10 cellular contexts compared by ENCODE assay signal in genomic region chrX:109886122-109886761, GRCh38.
DNase-seq lines count a peak whose midpoint lies in the region; ATAC-seq, FAIRE-seq and TF ChIP-seq lines count a peak whose summit lies in the region.
"Had no signal": no experiment of that assay in that cellular context is flagged by ENCODE, and none has a peak within 500 bp of the region (broad histone marks: within the 10 kb centered on the region; RNA-seq: fewer than 3 reads in every experiment).

No MANE protein-coding gene starts in this region.

- no peak overlapping the region for H3K27ac ChIP-seq in right atrium auricular region
- H3K27ac ChIP-seq: SK-N-MC had no signal

- no peak for ATAC-seq in activated T-cell treated with anti-CD3 and anti-CD28 coated beads, Interleukin-2, amount 50 U/mL, for 72 hours (replicated peaks in 1 of 2)
- no peak for ATAC-seq in HG03175 (IDR thresholded peaks at IDR 0.05; ENCODE audit: unreplicated experiment)

- intact Hi-C loops in CD14-positive monocyte (cut with micrococcal nuclease): loop anchor here (5.0 to 10.0 kb wide), 3 partner anchors 44 to 181 kb away; no protein-coding TSS in a partner anchor

- H3K4me1 Mint-ChIP-seq in CD14-positive monocyte: peaks cover 52% of the 10 kb centered on the region
- H3K4me1 Mint-ChIP-seq in activated T-cell treated with anti-CD3 and anti-CD28 coated beads, Interleukin-2, amount 50 U/mL, for 72 hours (ENCODE audit: low read depth): no peaks in the 10 kb centered on the region

- peak overlapping the region in 1 of 2 donors; percentile 28 for H3K4me3 Mint-ChIP-seq in CD14-positive monocyte
- H3K4me3 Mint-ChIP-seq in activated T-cell treated with anti-CD3 and anti-CD28 coated beads, Interleukin-2, amount 50 U/mL, for 72 hours: no peak overlapping the region
- H3K4me3 Mint-ChIP-seq: naive B cell had no signal

- H3K27me3 Mint-ChIP-seq in CD14-positive monocyte (ENCODE audit: low read depth in 3 of 3): peaks cover 0 to 18% (median 1%) of the 10 kb centered on the region in 3 donors
- H3K27me3 Mint-ChIP-seq in activated T-cell treated with anti-CD3 and anti-CD28 coated beads, Interleukin-2, amount 50 U/mL, for 72 hours (ENCODE audit: low read depth): peaks cover 51% of the 10 kb centered on the region
- H3K27me3 Mint-ChIP-seq: naive B cell had no signal

- H3K27ac Mint-ChIP-seq in CD14-positive monocyte: peak overlapping the region; percentile 48 to 92 (median 77)
- H3K27ac Mint-ChIP-seq in activated T-cell treated with anti-CD3 and anti-CD28 coated beads, Interleukin-2, amount 50 U/mL, for 72 hours: no peak overlapping the region

- no peaks in the 10 kb centered on the region for H3K27me3 ChIP-seq in right atrium auricular region

- TF ChIP-seq CTCF in CD14-positive monocyte (IDR thresholded peaks at IDR 0.05) (peak; percentile 75), right atrium auricular region (IDR thresholded peaks at IDR 0.05) (peak; percentile 56 to 77)

- peak; percentile 83 for FAIRE-seq in GM18507 (lab: Jason Lieb, UNC)

- no peak for DNase-seq in CD14-positive monocyte (ENCODE audit: low spot score)
- no peak for DNase-seq in GM18507 (ENCODE audit: extremely low spot score, insufficient read length, low read depth)
- peak; percentile 40 for DNase-seq in NCI-H460 (ENCODE audit: extremely low read depth, low read depth)
- DNase-seq in activated T-cell treated with anti-CD3 and anti-CD28 coated beads, Interleukin-2, amount 50 U/mL, for 72 hours: peak; percentile 14 to 21
- DNase-seq in right atrium auricular region (ENCODE audit: low spot score): no peak
- peak; percentile 21 for DNase-seq in stimulated activated CD4-positive, alpha-beta T cell treated with anti-CD3 and anti-CD28 coated beads, Interleukin-4, amount 100 ng/mL, for 24 hours
- no peak for DNase-seq in occipital lobe (lab: John Stamatoyannopoulos, UW)
- DNase-seq: naive B cell had no signal

- no peaks in the 10 kb centered on the region for H3K4me1 ChIP-seq in right atrium auricular region

- peaks cover 0 to 5% (median 0%) of the 10 kb centered on the region in 7 donors for H3K9me3 Mint-ChIP-seq in CD14-positive monocyte
- no peaks in the 10 kb centered on the region for H3K9me3 Mint-ChIP-seq in activated T-cell treated with anti-CD3 and anti-CD28 coated beads, Interleukin-2, amount 50 U/mL, for 72 hours
- H3K9me3 Mint-ChIP-seq: naive B cell had no signal

- H3K36me3 ChIP-seq in right atrium auricular region: no peaks in the 10 kb centered on the region

- no peaks in the 10 kb centered on the region for H3K36me3 Mint-ChIP-seq in CD14-positive monocyte
- H3K36me3 Mint-ChIP-seq in activated T-cell treated with anti-CD3 and anti-CD28 coated beads, Interleukin-2, amount 50 U/mL, for 72 hours (ENCODE audit: insufficient read depth in 2 of 2): no peaks in the 10 kb centered on the region
- H3K36me3 Mint-ChIP-seq: naive B cell had no signal

- H3K4me3 ChIP-seq in right atrium auricular region: no peak overlapping the region
- H3K4me3 ChIP-seq: SK-N-MC had no signal

- no peaks in the 10 kb centered on the region for H3K9me3 ChIP-seq in right atrium auricular region

Comparison
In these comparisons a context has a peak if more than half of its experiments do, and no peak if none do; other contexts are left out.
1. DNase-seq: peak in NCI-H460 (single experiment), activated T-cell treated with anti-CD3 and anti-CD28 coated beads, Interleukin-2, amount 50 U/mL, for 72 hours (2 of 2) and stimulated activated CD4-positive, alpha-beta T cell treated with anti-CD3 and anti-CD28 coated beads, Interleukin-4, amount 100 ng/mL, for 24 hours (single experiment); none in CD14-positive monocyte (single experiment), GM18507 (single experiment), right atrium auricular region (single experiment) and occipital lobe (single experiment).